In genomic region chr16:67833418-67834241, GRCh38 we compare ENCODE assay signal across 8 cellular contexts. TPM values are rescaled to one million over a fixed set of nuclear protein-coding genes. Genes with fewer than 3 reads are reported as not detected.
DNase-seq lines count a peak whose midpoint lies in the region; ATAC-seq and TF ChIP-seq lines count a peak whose summit lies in the region.

No MANE protein-coding gene starts in this region.

- H3K27ac ChIP-seq in left ventricle myocardium inferior (replicated peaks) (peak overlapping the region; percentile 78), prostate gland (peak overlapping the region; percentile 41 to 60), urinary bladder (ENCODE audit: low read depth) (peak overlapping the region; percentile 57)

- H3K4me3 ChIP-seq in left ventricle myocardium inferior = peak overlapping the region; percentile 90
- peak overlapping the region; percentile 70 to 77 for H3K4me3 ChIP-seq in prostate gland
- peak overlapping the region; percentile 69 for H3K4me3 ChIP-seq in urinary bladder (ENCODE audit: low read depth, low read length)

- in situ Hi-C loops in GM13977 (cut with MboI; ENCODE audit: low pct_unique_long_range_greater_than_20kb, low sequenced_read_pairs, unreplicated experiment) = no loop called here

- intact Hi-C loops in left ventricle myocardium inferior (cut with micrococcal nuclease) = no loop called here
- intact Hi-C loops in prostate gland (cut with DNase I) = no loop called here

- TF ChIP-seq CTCF in GM13977 (IDR thresholded peaks at IDR 0.05; ENCODE audit: extremely low read depth, insufficient read depth, missing control alignments) (no peak), left ventricle myocardium inferior (IDR thresholded peaks at IDR 0.05; ENCODE audit: borderline replicate concordance) (no peak), prostate gland (IDR thresholded peaks at IDR 0.05) (no peak)

- TF ChIP-seq POLR2A in prostate gland (IDR thresholded peaks at IDR 0.05) = peak; percentile 74

- H3K9me3 ChIP-seq in left ventricle myocardium inferior (replicated peaks) (no peaks in the 10 kb centered on the region), prostate gland (no peaks in the 10 kb centered on the region)

- no peaks in the 10 kb centered on the region for H3K27me3 ChIP-seq in left ventricle myocardium inferior (ENCODE audit: low read depth)
- no peaks in the 10 kb centered on the region for H3K27me3 ChIP-seq in prostate gland (replicated peaks; ENCODE audit: insufficient read depth)

- H3K36me3 ChIP-seq in left ventricle myocardium inferior (peaks cover 38% of the 10 kb centered on the region), prostate gland (peaks cover 7 to 28% of the 10 kb centered on the region in 2 donors), urinary bladder (ENCODE audit: insufficient read depth) (peaks cover under 1% of the 10 kb centered on the region)

- WGBS in prostate gland = under 1% methylated on average over 49 of the region's 49 CpGs
- under 1% methylated on average over 49 of the region's 49 CpGs for WGBS in urinary bladder

- peak; percentile 97 for DNase-seq in GM13977 (ENCODE audit: low spot score)
- DNase-seq in NCI-H1436 (lab: John Stamatoyannopoulos, UW) = peak; percentile 90
- peak; percentile 87 for DNase-seq in T follicular helper cell (ENCODE audit: low read depth)
- DNase-seq in amniotic epithelial cell (ENCODE audit: low read depth) = peak; percentile 73
- DNase-seq in left ventricle myocardium inferior = peak; percentile 95
- peak; percentile 88 for DNase-seq in prostate gland (ENCODE audit: low spot score)

- peak; percentile 92 for ATAC-seq in HG02840 (IDR thresholded peaks at IDR 0.05; ENCODE audit: low FRiP score, unreplicated experiment)

- peaks cover 24% of the 10 kb centered on the region for H3K4me1 ChIP-seq in left ventricle myocardium inferior
- H3K4me1 ChIP-seq in prostate gland (replicated peaks) = peaks cover 4% of the 10 kb centered on the region
- no peaks in the 10 kb centered on the region for H3K4me1 ChIP-seq in urinary bladder (ENCODE audit: insufficient read depth)

RNA-seq across cellular contexts. Expression of gene THAP11, which starts 8.5 kb away (rescaled TPM):
- total RNA-seq in left ventricle myocardium inferior = 31.4 TPM
- 10 to 100 TPM; 60.2 to 78.6 TPM for total RNA-seq in prostate gland
- 27.2 TPM for total RNA-seq in urinary bladder
- 42.2 TPM for polyA plus RNA-seq in urinary bladder

RNA-seq across cellular contexts. Expression of gene NUTF2, which starts 13.1 kb away (rescaled TPM):
- 73.6 TPM for total RNA-seq in left ventricle myocardium inferior
- 100 to 1,000 TPM in 1 of 2 donors, 10 to 100 TPM in 1; 61.5 to 234 TPM for total RNA-seq in prostate gland
- 70.6 TPM for total RNA-seq in urinary bladder
- 117 TPM for polyA plus RNA-seq in urinary bladder

RNA-seq across cellular contexts. Expression of gene CENPT, which starts 13.9 kb away (rescaled TPM):
- total RNA-seq in left ventricle myocardium inferior (20.2 TPM), prostate gland (10 to 100 TPM; 28.1 to 69.2 TPM), urinary bladder (16.5 TPM)
- 49.4 TPM for polyA plus RNA-seq in urinary bladder

RNA-seq across cellular contexts. Expression of gene TSNAXIP1, which starts 26.9 kb away (rescaled TPM):
- total RNA-seq in left ventricle myocardium inferior (0.49 TPM), prostate gland (1 to 10 TPM; 2.1 to 8.0 TPM), urinary bladder (1.2 TPM)
- polyA plus RNA-seq in urinary bladder = 2.0 TPM

RNA-seq across cellular contexts. Expression of gene RANBP10, which starts 27.3 kb away (rescaled TPM):
- total RNA-seq in left ventricle myocardium inferior (14.7 TPM), prostate gland (10 to 100 TPM; 11.1 to 22.8 TPM), urinary bladder (6.0 TPM)
- polyA plus RNA-seq in urinary bladder = 14.1 TPM

Comparison
In these comparisons a context has a peak if more than half of its experiments do, and no peak if none do; other contexts are left out.
1. Peak in every context shown above with its lines: DNase-seq, ATAC-seq, H3K4me3 ChIP-seq and H3K27ac ChIP-seq.